8 cellular contexts compared by ENCODE assay signal in genomic region chr10:63522129-63522687, GRCh38. TPM values are rescaled to one million over a fixed set of nuclear protein-coding genes. Genes with fewer than 3 reads are reported as not detected.
DNase-seq lines count a peak whose midpoint lies in the region; ATAC-seq and TF ChIP-seq lines count a peak whose summit lies in the region.

No MANE protein-coding gene starts in this region.

- H3F3A ChIP-seq in DOHH2 (ENCODE audit: control insufficient read depth, insufficient read depth) (no peaks in the 10 kb centered on the region), Loucy (ENCODE audit: low read depth) (no peaks in the 10 kb centered on the region)

- peak overlapping the region; percentile 87 for H3K4me3 Mint-ChIP-seq in activated CD4-positive, alpha-beta memory T cell treated with anti-CD3 and anti-CD28 coated beads for 36 hours
- H3K4me3 Mint-ChIP-seq in glutamatergic neuron (ENCODE audit: unreplicated experiment), result peak overlapping the region; percentile 92

- H3K79me2 ChIP-seq in DOHH2 (ENCODE audit: control insufficient read depth, low read length) (peaks cover 86% of the 10 kb centered on the region), Loucy (ENCODE audit: insufficient read depth, low read length) (peaks cover 85% of the 10 kb centered on the region)

- H3K36me3 ChIP-seq in DOHH2 (ENCODE audit: control insufficient read depth, low read length) (peaks cover 3% of the 10 kb centered on the region; the same call in 1 of the 2 replicates), Loucy (ENCODE audit: insufficient read depth, low read length) (no peaks in the 10 kb centered on the region)

- H3K9ac ChIP-seq in Loucy (ENCODE audit: low read depth, low read length, poor library complexity, severe bottlenecking), result peak overlapping the region; percentile 79

- intact Hi-C loops in activated CD4-positive, alpha-beta memory T cell treated with anti-CD3 and anti-CD28 coated beads for 36 hours (cut with micrococcal nuclease), result loop anchor here (1.0 to 10.0 kb wide), 6 partner anchors 50 to 707 kb away; partner anchors contain the start of gene EGR2

- H4K20me1 ChIP-seq in DOHH2 (ENCODE audit: control insufficient read depth, insufficient read depth, low read depth, low read length) (no peaks in the 10 kb centered on the region), Loucy (ENCODE audit: insufficient read depth, low read length, poor library complexity, severe bottlenecking) (peaks cover 35% of the 10 kb centered on the region)

- peaks cover 57% of the 10 kb centered on the region for H3K4me1 Mint-ChIP-seq in activated CD4-positive, alpha-beta memory T cell treated with anti-CD3 and anti-CD28 coated beads for 36 hours (ENCODE audit: low read depth)
- peaks cover 29% of the 10 kb centered on the region for H3K4me1 Mint-ChIP-seq in glutamatergic neuron (ENCODE audit: low read depth, unreplicated experiment)

- H3K4me3 ChIP-seq in DOHH2 (ENCODE audit: low read length) (peak overlapping the region; percentile 92), Loucy (ENCODE audit: low read length, poor library complexity, severe bottlenecking) (peak overlapping the region; percentile 82), retinal pigment epithelial cell (ENCODE audit: low read length) (peak overlapping the region; percentile 90)

- no peak for DNase-seq in activated CD4-positive, alpha-beta memory T cell treated with anti-CD3 and anti-CD28 coated beads for 36 hours
- no peak for DNase-seq in glutamatergic neuron
- DNase-seq in retinal pigment epithelial cell (ENCODE audit: low read depth), result no peak
- no peak for DNase-seq in amniotic stem cell (lab: John Stamatoyannopoulos, UW)
- no peak for DNase-seq in Ammon's horn (ENCODE audit: low spot score)

- peak overlapping the region; percentile 75 for H3K4me2 ChIP-seq in DOHH2 (ENCODE audit: low read length)
- peak overlapping the region; percentile 91 for H3K4me2 ChIP-seq in Loucy (ENCODE audit: low read depth, low read length, poor library complexity, severe bottlenecking)

- peaks cover 32% of the 10 kb centered on the region for H3K4me1 ChIP-seq in DOHH2 (ENCODE audit: control insufficient read depth, low read length)
- H3K4me1 ChIP-seq in Loucy (ENCODE audit: insufficient read depth, low read length, poor library complexity, severe bottlenecking), result peaks cover 47% of the 10 kb centered on the region

- H3K27me3 ChIP-seq in DOHH2 (ENCODE audit: control insufficient read depth, low read length) (no peaks in the 10 kb centered on the region), Loucy (ENCODE audit: insufficient read depth, low read length, poor library complexity, severe bottlenecking) (no peaks in the 10 kb centered on the region)

- H3K9me3 ChIP-seq in DOHH2 (ENCODE audit: control insufficient read depth, insufficient read depth, low read length), result no peaks in the 10 kb centered on the region
- no peaks in the 10 kb centered on the region for H3K9me3 ChIP-seq in Loucy (ENCODE audit: insufficient read depth, low read depth, low read length)

- no peaks in the 10 kb centered on the region for H3K9me2 ChIP-seq in DOHH2 (replicated peaks; ENCODE audit: control insufficient read depth, low read length)
- H3K9me2 ChIP-seq in Loucy (replicated peaks; ENCODE audit: low read depth, low read length), result no peaks in the 10 kb centered on the region

- H3K27ac ChIP-seq in DOHH2 (ENCODE audit: low read depth, low read length), result peak overlapping the region; percentile 61

- peak overlapping the region; percentile 82 for H2AFZ ChIP-seq in Loucy (ENCODE audit: low read length)

- peak overlapping the region; percentile 92 for H3K27ac Mint-ChIP-seq in activated CD4-positive, alpha-beta memory T cell treated with anti-CD3 and anti-CD28 coated beads for 36 hours
- peak overlapping the region; percentile 95 for H3K27ac Mint-ChIP-seq in glutamatergic neuron (ENCODE audit: unreplicated experiment)

- no peak for ATAC-seq in GM21447 (IDR thresholded peaks at IDR 0.05; ENCODE audit: unreplicated experiment)

- no peaks in the 10 kb centered on the region for H3K27me3 Mint-ChIP-seq in activated CD4-positive, alpha-beta memory T cell treated with anti-CD3 and anti-CD28 coated beads for 36 hours
- peaks cover 7% of the 10 kb centered on the region for H3K27me3 Mint-ChIP-seq in glutamatergic neuron (ENCODE audit: unreplicated experiment)

- H3K36me3 Mint-ChIP-seq in activated CD4-positive, alpha-beta memory T cell treated with anti-CD3 and anti-CD28 coated beads for 36 hours, result peaks cover 5% of the 10 kb centered on the region
- H3K36me3 Mint-ChIP-seq in glutamatergic neuron (ENCODE audit: unreplicated experiment), result no peaks in the 10 kb centered on the region

- CTCF ChIA-PET in activated CD4-positive, alpha-beta memory T cell treated with anti-CD3 and anti-CD28 coated beads for 36 hours (lab: Charles Lee), result interaction anchor here (0.8 to 2.3 kb wide), 6 partner anchors 107 to 438 kb away, joined by 3 to 13 read pairs (median 6); no protein-coding TSS in a partner anchor

- POLR2A ChIA-PET in activated CD4-positive, alpha-beta memory T cell treated with anti-CD3 and anti-CD28 coated beads for 36 hours (lab: Charles Lee), result interaction anchor here (0.6 to 2.5 kb wide), 7 partner anchors 52 to 761 kb away, joined by 3 to 17 read pairs (median 4); no protein-coding TSS in a partner anchor

- H3K9me3 Mint-ChIP-seq in activated CD4-positive, alpha-beta memory T cell treated with anti-CD3 and anti-CD28 coated beads for 36 hours, result no peaks in the 10 kb centered on the region
- H3K9me3 Mint-ChIP-seq in glutamatergic neuron (ENCODE audit: unreplicated experiment), result peaks cover 24% of the 10 kb centered on the region

- TF ChIP-seq CTCF in DOHH2 (IDR thresholded peaks at IDR 0.05; ENCODE audit: low read depth, low read length, poor library complexity, severe bottlenecking) (no peak), Loucy (conservative IDR thresholded peaks at IDR 0.05; ENCODE audit: low read length) (no peak), glutamatergic neuron (IDR thresholded peaks at IDR 0.05; ENCODE audit: partially characterized antibody, unreplicated experiment) (no peak), retinal pigment epithelial cell (conservative IDR thresholded peaks at IDR 0.05; ENCODE audit: low read depth, low read length) (no peak)

RNA-seq across cellular contexts. Expression of gene REEP3, which starts 1.0 kb away (rescaled TPM):
- total RNA-seq in activated CD4-positive, alpha-beta memory T cell treated with anti-CD3 and anti-CD28 coated beads for 36 hours, result 10 to 100 TPM; 19.5 to 20.7 TPM
- 47.1 TPM for total RNA-seq in glutamatergic neuron (ENCODE audit: unreplicated experiment)

RNA-seq across cellular contexts. Expression of gene JMJD1C, which starts 56.4 kb away (rescaled TPM):
- total RNA-seq in activated CD4-positive, alpha-beta memory T cell treated with anti-CD3 and anti-CD28 coated beads for 36 hours, result 10 to 100 TPM; 42.6 to 47.3 TPM
- 110 TPM for total RNA-seq in glutamatergic neuron (ENCODE audit: unreplicated experiment)
